Comparison of ENCODE assay signal across 9 cellular contexts in genomic region chrX:72094894-72095293, GRCh38.
A peak's percentile ranks its signal among the peaks of the same experiment; 100 is the strongest.
DNase-seq lines count a peak whose midpoint lies in the region; ATAC-seq and TF ChIP-seq lines count a peak whose summit lies in the region.
"Had no signal": no experiment of that assay in that cellular context is flagged by ENCODE, and none has a peak within 500 bp of the region (broad histone marks: within the 10 kb centered on the region; RNA-seq: fewer than 3 reads in every experiment).

No MANE protein-coding gene starts in this region.

- ATAC-seq in HG03108 (IDR thresholded peaks at IDR 0.05; ENCODE audit: unreplicated experiment) = peak; percentile 85
- ATAC-seq: left colon had no signal

- TF ChIP-seq CTCF in choroid plexus epithelial cell (conservative IDR thresholded peaks at IDR 0.05; ENCODE audit: low read depth, low read length) = no peak

- peak; percentile 15 to 37 for DNase-seq in activated CD8-positive, alpha-beta memory T cell treated with anti-CD3 and anti-CD28 coated beads for 1 hour (ENCODE audit: extremely low read depth in 1 of 2, low read depth in 1 of 2)
- no peak for DNase-seq in activated CD8-positive, alpha-beta memory T cell treated with anti-CD3 and anti-CD28 coated beads, Interleukin-2, amount 50 U/mL, for 48 hours
- DNase-seq in T-helper 1 cell = peak; percentile 47 to 67 (median 65)
- peak; percentile 52 for DNase-seq in choroid plexus epithelial cell (ENCODE audit: low read depth)
- peak; percentile 45 for DNase-seq in stimulated activated CD4-positive, alpha-beta T cell treated with anti-CD3 and anti-CD28 coated beads, Interleukin-15, amount 100 ng/mL, for 24 hours
- no peak for DNase-seq in GF-D8 (lab: John Stamatoyannopoulos, UW)
- no peak for DNase-seq in globus pallidus (ENCODE audit: low spot score)

- no peak overlapping the region for H3K4me3 ChIP-seq in choroid plexus epithelial cell (ENCODE audit: low read depth, low read length)

Comparison
In these comparisons a context has a peak if more than half of its experiments do, and no peak if none do; other contexts are left out.
1. DNase-seq: peak in activated CD8-positive, alpha-beta memory T cell treated with anti-CD3 and anti-CD28 coated beads for 1 hour (2 of 2), T-helper 1 cell (5 of 5), choroid plexus epithelial cell (single experiment) and stimulated activated CD4-positive, alpha-beta T cell treated with anti-CD3 and anti-CD28 coated beads, Interleukin-15, amount 100 ng/mL, for 24 hours (single experiment); none in activated CD8-positive, alpha-beta memory T cell treated with anti-CD3 and anti-CD28 coated beads, Interleukin-2, amount 50 U/mL, for 48 hours (single experiment), GF-D8 (single experiment) and globus pallidus (single experiment).